In the genomic region with DNA sequence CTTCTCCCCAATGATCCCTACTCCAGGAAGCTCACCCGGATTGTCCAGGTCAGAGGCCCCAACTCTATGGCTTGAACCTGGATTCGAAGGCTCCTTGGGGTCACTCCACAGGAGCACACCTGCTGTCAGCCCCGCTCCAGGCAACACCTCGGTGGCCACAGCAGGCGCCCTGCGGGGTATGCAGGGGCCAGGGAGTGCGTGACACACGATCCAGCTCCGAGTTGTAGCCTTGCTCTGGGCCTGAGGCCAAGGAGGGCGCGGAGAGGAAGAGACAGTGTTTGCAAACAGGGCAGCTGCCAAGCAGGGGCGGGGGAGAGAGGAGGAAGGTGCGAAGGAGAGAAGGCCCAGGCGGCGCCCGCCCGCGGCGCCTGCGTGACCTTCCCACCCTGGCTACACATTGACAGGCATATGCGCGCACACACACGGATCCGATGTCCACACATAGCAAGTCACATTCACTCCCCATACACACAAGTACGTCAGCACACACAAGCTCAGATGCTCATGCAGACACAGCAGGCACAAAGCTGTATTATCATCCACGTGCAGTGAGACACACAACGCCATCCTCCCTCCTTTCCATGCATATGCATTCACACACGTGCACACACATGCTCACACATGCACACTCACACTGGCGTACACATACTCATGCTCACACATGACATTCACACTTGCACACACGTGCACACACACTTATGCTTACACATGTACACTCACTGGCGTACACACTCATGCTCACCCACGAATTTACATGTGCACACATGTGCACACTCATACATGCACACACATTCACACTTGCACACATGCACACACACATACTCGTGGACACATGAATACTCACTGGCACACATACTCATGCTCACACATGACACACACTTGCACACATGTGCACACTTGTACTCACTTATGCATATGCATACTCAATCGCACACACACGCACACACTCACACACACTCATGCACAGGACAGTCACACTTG, we compare ENCODE assay signal across 8 cellular contexts. TPM values are rescaled to one million over a fixed set of nuclear protein-coding genes. Genes with fewer than 3 reads are reported as not detected.
DNase-seq lines count a peak whose midpoint lies in the region; ATAC-seq and TF ChIP-seq lines count a peak whose summit lies in the region.

No MANE protein-coding gene starts in this region.

- peak overlapping the region; percentile 55 for H3K27ac ChIP-seq in VCaP

- ATAC-seq in left colon = peak; percentile 96
- no peak for ATAC-seq in GM21447 (IDR thresholded peaks at IDR 0.05; ENCODE audit: unreplicated experiment)

- TF ChIP-seq CTCF in VCaP (conservative IDR thresholded peaks at IDR 0.05) = no peak

- DNase-seq in D341Med (ENCODE audit: low spot score) (peak; percentile 64), NCI-H128 (lab: John Stamatoyannopoulos, UW; ENCODE audit: unreplicated experiment) (peak; percentile 43), left colon (peak; percentile 85 to 87), NCI-H526 treated with DMSO at 0.1 percent for 48 hours (lab: John Stamatoyannopoulos, UW) (no peak)
- no peak for DNase-seq in stimulated activated CD4-positive, alpha-beta T cell treated with anti-CD3 and anti-CD28 coated beads, Interleukin-15, amount 100 ng/mL, for 24 hours
- no peak for DNase-seq in activated CD4-positive, alpha-beta T cell treated with anti-CD3 and anti-CD28 coated beads, Interleukin-2, amount 50 U/mL, for 4 hours

- intact Hi-C loops in left colon (cut with DNase I, micrococcal nuclease) = no loop called here

RNA-seq across cellular contexts. Expression of gene SBK2, which starts 10.4 kb away (rescaled TPM):
- total RNA-seq in left colon = not detected

RNA-seq across cellular contexts. Expression of gene SBK3, which starts 18.8 kb away (rescaled TPM):
- total RNA-seq in left colon = not detected

RNA-seq across cellular contexts. Expression of gene SSC5D, which starts 38.3 kb away (rescaled TPM):
- total RNA-seq in left colon = 1 to 10 TPM; 2.6 to 5.8 TPM

RNA-seq across cellular contexts. Expression of gene NAT14, which starts 41.5 kb away (rescaled TPM):
- total RNA-seq in left colon = 1 to 10 TPM; 4.0 to 4.8 TPM

RNA-seq across cellular contexts. Expression of gene ZNF628, which starts 50.1 kb away (rescaled TPM):
- 10 to 100 TPM in 1 of 2 donors, 1 to 10 TPM in 1; 8.0 to 10.3 TPM for total RNA-seq in left colon

Comparison
In these comparisons a context has a peak if more than half of its experiments do, and no peak if none do; other contexts are left out.
1. DNase-seq: peak in D341Med (single experiment), NCI-H128 (single experiment) and left colon (2 of 2); none in NCI-H526 treated with DMSO at 0.1 percent for 48 hours (single experiment), stimulated activated CD4-positive, alpha-beta T cell treated with anti-CD3 and anti-CD28 coated beads, Interleukin-15, amount 100 ng/mL, for 24 hours (single experiment) and activated CD4-positive, alpha-beta T cell treated with anti-CD3 and anti-CD28 coated beads, Interleukin-2, amount 50 U/mL, for 4 hours (0 of 2).